ENCODE assay signal across 24 cellular contexts in genomic region chr13:105763851-105764250, GRCh38.
"Had no signal": no experiment of that assay in that cellular context is flagged by ENCODE, and none has a peak within 500 bp of the region (broad histone marks: within the 10 kb centered on the region; RNA-seq: fewer than 3 reads in every experiment).

No MANE protein-coding gene starts in this region.

- H3K4me3 Mint-ChIP-seq: activated CD4-positive, alpha-beta T cell treated with anti-CD3 and anti-CD28 coated beads, Interleukin-2, amount 10 ng/mL, durations not matched to agents 24 days and 14 days; activated CD8-positive, alpha-beta memory T cell treated with anti-CD3 and anti-CD28 coated beads, Interleukin-2, amount 10 ng/mL, durations not matched to agents 7 days and 5 days; activated CD8-positive, alpha-beta T cell treated with anti-CD3 and anti-CD28 coated beads for 36 hours; activated naive CD8-positive, alpha-beta T cell treated with anti-CD3 and anti-CD28 coated beads, Interleukin-2, amount 50 U/mL, for 24 hours; activated T-helper 1 cell treated with anti-CD3 and anti-CD28 coated beads, Interleukin-12 subunit alpha, Interleukin-12 subunit beta, Interleukin-2, Interleukin-4 antibody, amounts not matched to agents 30 ng/mL and 10 ng/mL and 1 ng/mL, durations not matched to agents 14 hours and 24 hours and 36 hours; brain; central memory CD8-positive, alpha-beta T cell; naive B cell had no signal

- H3K27ac Mint-ChIP-seq: activated CD4-positive, alpha-beta T cell treated with anti-CD3 and anti-CD28 coated beads, Interleukin-2, amount 10 ng/mL, durations not matched to agents 24 days and 14 days; activated CD8-positive, alpha-beta memory T cell treated with anti-CD3 and anti-CD28 coated beads, Interleukin-2, amount 10 ng/mL, durations not matched to agents 7 days and 5 days; activated CD8-positive, alpha-beta T cell treated with anti-CD3 and anti-CD28 coated beads for 36 hours; activated naive CD8-positive, alpha-beta T cell treated with anti-CD3 and anti-CD28 coated beads, Interleukin-2, amount 50 U/mL, for 24 hours; activated T-helper 1 cell treated with anti-CD3 and anti-CD28 coated beads, Interleukin-12 subunit alpha, Interleukin-12 subunit beta, Interleukin-2, Interleukin-4 antibody, amounts not matched to agents 30 ng/mL and 10 ng/mL and 1 ng/mL, durations not matched to agents 14 hours and 24 hours and 36 hours; brain; naive B cell had no signal

- H3K36me3 Mint-ChIP-seq: activated CD8-positive, alpha-beta memory T cell treated with anti-CD3 and anti-CD28 coated beads, Interleukin-2, amount 10 ng/mL, durations not matched to agents 7 days and 5 days; brain; naive B cell had no signal

- ATAC-seq: activated CD4-positive, CD25-positive, alpha-beta regulatory T cell treated with anti-CD3 and anti-CD28 coated beads, Interleukin-2, amount 50 U/mL, for 24 hours; activated CD8-positive, alpha-beta memory T cell treated with anti-CD3 and anti-CD28 coated beads, Interleukin-2, amount 10 ng/mL, durations not matched to agents 7 days and 5 days; activated CD8-positive, alpha-beta T cell treated with anti-CD3 and anti-CD28 coated beads for 36 hours; activated naive CD8-positive, alpha-beta T cell treated with anti-CD3 and anti-CD28 coated beads, Interleukin-2, amount 50 U/mL, for 24 hours; left cardiac atrium; right lobe of liver; SK-N-SH treated with all-trans-retinoic acid at 6 μM for 48 hours had no signal

- H3K4me3 ChIP-seq: hepatocyte, right lobe of liver, upper lobe of left lung had no signal

- H3K9me3 Mint-ChIP-seq: activated CD4-positive, alpha-beta T cell treated with anti-CD3 and anti-CD28 coated beads, Interleukin-2, amount 10 ng/mL, durations not matched to agents 24 days and 14 days; activated T-helper 1 cell treated with anti-CD3 and anti-CD28 coated beads, Interleukin-12 subunit alpha, Interleukin-12 subunit beta, Interleukin-2, Interleukin-4 antibody, amounts not matched to agents 30 ng/mL and 10 ng/mL and 1 ng/mL, durations not matched to agents 14 hours and 24 hours and 36 hours had no signal

- H3K4me1 Mint-ChIP-seq: activated CD4-positive, alpha-beta T cell treated with anti-CD3 and anti-CD28 coated beads, Interleukin-2, amount 10 ng/mL, durations not matched to agents 24 days and 14 days; activated CD8-positive, alpha-beta memory T cell treated with anti-CD3 and anti-CD28 coated beads, Interleukin-2, amount 10 ng/mL, durations not matched to agents 7 days and 5 days; activated naive CD8-positive, alpha-beta T cell treated with anti-CD3 and anti-CD28 coated beads, Interleukin-2, amount 50 U/mL, for 24 hours; central memory CD8-positive, alpha-beta T cell; naive B cell had no signal

- DNase-seq: activated CD4-positive, alpha-beta T cell treated with anti-CD3 and anti-CD28 coated beads, Interleukin-2, amount 10 ng/mL, durations not matched to agents 24 days and 14 days; activated CD8-positive, alpha-beta memory T cell treated with anti-CD3 and anti-CD28 coated beads, Interleukin-2, amount 10 ng/mL, durations not matched to agents 7 days and 5 days; activated CD8-positive, alpha-beta T cell treated with anti-CD3 and anti-CD28 coated beads for 36 hours; activated gamma-delta T cell; activated naive CD4-positive, alpha-beta T cell treated with anti-CD3 and anti-CD28 coated beads, Interleukin-2, amount 50 U/mL, for 16 hours; activated naive CD8-positive, alpha-beta T cell treated with anti-CD3 and anti-CD28 coated beads, Interleukin-2, amount 50 U/mL, for 24 hours; activated T-cell treated with anti-CD3 and anti-CD28 coated beads for 4 hours; effector memory CD4-positive, alpha-beta T cell; glutamatergic neuron; left cardiac atrium; mesendoderm; naive B cell; nucleus accumbens; right lobe of liver; small intestine; stimulated activated CD4-positive, alpha-beta T cell treated with anti-CD3 and anti-CD28 coated beads, Interleukin-15, amount 100 ng/mL, for 24 hours; stimulated activated naive CD4-positive, alpha-beta T cell; upper lobe of left lung had no signal

- H3K27me3 Mint-ChIP-seq: activated CD4-positive, alpha-beta T cell treated with anti-CD3 and anti-CD28 coated beads, Interleukin-2, amount 10 ng/mL, durations not matched to agents 24 days and 14 days; activated CD8-positive, alpha-beta memory T cell treated with anti-CD3 and anti-CD28 coated beads, Interleukin-2, amount 10 ng/mL, durations not matched to agents 7 days and 5 days; activated CD8-positive, alpha-beta T cell treated with anti-CD3 and anti-CD28 coated beads for 36 hours; central memory CD8-positive, alpha-beta T cell; naive B cell had no signal
